In the genomic region with DNA sequence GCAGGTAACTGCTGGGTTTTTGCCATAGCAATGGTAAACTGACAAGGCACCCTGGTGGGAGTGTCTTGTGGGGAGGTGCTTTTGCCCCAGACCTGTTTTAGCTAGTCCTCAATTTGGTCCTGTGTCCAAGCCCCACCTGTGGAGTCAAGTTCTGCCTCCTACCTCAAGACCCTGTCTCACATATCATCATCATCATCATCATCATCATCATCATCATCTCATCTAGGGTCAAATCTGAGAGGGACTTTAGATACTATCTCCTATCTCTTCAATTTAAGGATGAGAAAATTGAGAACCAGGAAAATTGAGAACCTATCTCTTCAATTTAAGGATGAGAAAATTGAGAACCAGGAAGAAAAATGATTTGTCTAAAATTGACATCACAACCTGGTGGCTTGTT, we compare ENCODE assay signal across 2 cellular contexts.
TF ChIP-seq lines count a peak whose summit lies in the region.

No MANE protein-coding gene starts in this region.

TF ChIP-seq in HepG2, 621 proteins besides CTCF, POLR2A, EP300 and RAD21:
- TF ChIP-seq, protein P1, sequence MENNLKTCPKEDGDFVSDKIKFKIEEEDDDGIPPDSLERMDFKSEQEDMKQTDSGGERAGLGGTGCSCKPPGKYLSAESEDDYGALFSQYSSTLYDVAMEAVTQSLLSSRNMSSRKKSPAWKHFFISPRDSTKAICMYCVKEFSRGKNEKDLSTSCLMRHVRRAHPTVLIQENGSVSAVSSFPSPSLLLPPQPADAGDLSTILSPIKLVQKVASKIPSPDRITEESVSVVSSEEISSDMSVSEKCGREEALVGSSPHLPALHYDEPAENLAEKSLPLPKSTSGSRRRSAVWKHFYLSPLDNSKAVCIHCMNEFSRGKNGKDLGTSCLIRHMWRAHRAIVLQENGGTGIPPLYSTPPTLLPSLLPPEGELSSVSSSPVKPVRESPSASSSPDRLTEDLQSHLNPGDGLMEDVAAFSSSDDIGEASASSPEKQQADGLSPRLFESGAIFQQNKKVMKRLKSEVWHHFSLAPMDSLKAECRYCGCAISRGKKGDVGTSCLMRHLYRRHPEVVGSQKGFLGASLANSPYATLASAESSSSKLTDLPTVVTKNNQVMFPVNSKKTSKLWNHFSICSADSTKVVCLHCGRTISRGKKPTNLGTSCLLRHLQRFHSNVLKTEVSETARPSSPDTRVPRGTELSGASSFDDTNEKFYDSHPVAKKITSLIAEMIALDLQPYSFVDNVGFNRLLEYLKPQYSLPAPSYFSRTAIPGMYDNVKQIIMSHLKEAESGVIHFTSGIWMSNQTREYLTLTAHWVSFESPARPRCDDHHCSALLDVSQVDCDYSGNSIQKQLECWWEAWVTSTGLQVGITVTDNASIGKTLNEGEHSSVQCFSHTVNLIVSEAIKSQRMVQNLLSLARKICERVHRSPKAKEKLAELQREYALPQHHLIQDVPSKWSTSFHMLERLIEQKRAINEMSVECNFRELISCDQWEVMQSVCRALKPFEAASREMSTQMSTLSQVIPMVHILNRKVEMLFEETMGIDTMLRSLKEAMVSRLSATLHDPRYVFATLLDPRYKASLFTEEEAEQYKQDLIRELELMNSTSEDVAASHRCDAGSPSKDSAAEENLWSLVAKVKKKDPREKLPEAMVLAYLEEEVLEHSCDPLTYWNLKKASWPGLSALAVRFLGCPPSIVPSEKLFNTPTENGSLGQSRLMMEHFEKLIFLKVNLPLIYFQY (CRISPR knock-in tag; IDR thresholded peaks at IDR 0.05; ENCODE audit: borderline replicate concordance): no peak
- TF ChIP-seq CREB1 (IDR thresholded peaks at IDR 0.05): peak; percentile 70
- TF ChIP-seq CREB1 (CRISPR knock-in tag; IDR thresholded peaks at IDR 0.05): no peak

TF ChIP-seq in IMR-90, 13 proteins besides CTCF, POLR2A, EP300 and RAD21:
- no peak for TF ChIP-seq BHLHE40 (IDR thresholded peaks at IDR 0.05; ENCODE audit: low read depth, low read length)
- no peak for TF ChIP-seq MXI1 (IDR thresholded peaks at IDR 0.05; ENCODE audit: borderline replicate concordance, low read depth, low read length)
- TF ChIP-seq CEBPB (IDR thresholded peaks at IDR 0.05; ENCODE audit: low read depth, low read length): no peak
- TF ChIP-seq SMC3 (IDR thresholded peaks at IDR 0.05; ENCODE audit: low read depth, low read length): no peak
- no peak for TF ChIP-seq RCOR1 (IDR thresholded peaks at IDR 0.05; ENCODE audit: insufficient replicate concordance, low read length)
- TF ChIP-seq, protein P2, sequence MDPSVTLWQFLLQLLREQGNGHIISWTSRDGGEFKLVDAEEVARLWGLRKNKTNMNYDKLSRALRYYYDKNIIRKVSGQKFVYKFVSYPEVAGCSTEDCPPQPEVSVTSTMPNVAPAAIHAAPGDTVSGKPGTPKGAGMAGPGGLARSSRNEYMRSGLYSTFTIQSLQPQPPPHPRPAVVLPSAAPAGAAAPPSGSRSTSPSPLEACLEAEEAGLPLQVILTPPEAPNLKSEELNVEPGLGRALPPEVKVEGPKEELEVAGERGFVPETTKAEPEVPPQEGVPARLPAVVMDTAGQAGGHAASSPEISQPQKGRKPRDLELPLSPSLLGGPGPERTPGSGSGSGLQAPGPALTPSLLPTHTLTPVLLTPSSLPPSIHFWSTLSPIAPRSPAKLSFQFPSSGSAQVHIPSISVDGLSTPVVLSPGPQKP (IDR thresholded peaks at IDR 0.05; ENCODE audit: borderline replicate concordance, low read depth, low read length): no peak
- no peak for TF ChIP-seq NFE2L2 (IDR thresholded peaks at IDR 0.05; ENCODE audit: low read depth, low read length)
